Comparison of ENCODE assay signal across 9 cellular contexts in genomic region chr2:222057249-222058073, GRCh38.
DNase-seq lines count a peak whose midpoint lies in the region; FAIRE-seq and TF ChIP-seq lines count a peak whose summit lies in the region.
"Had no signal": no experiment of that assay in that cellular context is flagged by ENCODE, and none has a peak within 500 bp of the region (broad histone marks: within the 10 kb centered on the region; RNA-seq: fewer than 3 reads in every experiment).

No MANE protein-coding gene starts in this region.

- DNase-seq in DMS153 treated with DMSO at 0.1 percent for 48 hours (lab: John Stamatoyannopoulos, UW; ENCODE audit: unreplicated experiment) (peak; percentile 41), DMS153 (lab: John Stamatoyannopoulos, UW) (no peak), HTR-8/SVneo (ENCODE audit: insufficient read length, low spot score) (peak; percentile 23), left kidney (ENCODE audit: low read depth, low spot score) (peak; percentile 24), occipital lobe (lab: John Stamatoyannopoulos, UW) (no peak), GOT3 (lab: John Stamatoyannopoulos, UW) (no peak)
- no peak for DNase-seq in activated CD4-positive, alpha-beta T cell treated with anti-CD3 and anti-CD28 coated beads for 4 hours
- DNase-seq: naive B cell had no signal

- peak; percentile 14; the same call in 1 of the 2 replicates for TF ChIP-seq CTCF in WI38 (IDR thresholded peaks at IDR 0.05; ENCODE audit: low read depth, low read length)

- no peak for FAIRE-seq in HTR-8/SVneo (lab: Jason Lieb, UNC)

- no peak overlapping the region for H3K4me3 ChIP-seq in WI38 (ENCODE audit: low read depth, low read length)

Comparison
In these comparisons a context has a peak if more than half of its experiments do, and no peak if none do; other contexts are left out.
1. DNase-seq: peak in DMS153 treated with DMSO at 0.1 percent for 48 hours (single experiment), HTR-8/SVneo (single experiment) and left kidney (single experiment); none in DMS153 (single experiment), activated CD4-positive, alpha-beta T cell treated with anti-CD3 and anti-CD28 coated beads for 4 hours (0 of 2), occipital lobe (single experiment) and GOT3 (single experiment).